In the genomic region with DNA sequence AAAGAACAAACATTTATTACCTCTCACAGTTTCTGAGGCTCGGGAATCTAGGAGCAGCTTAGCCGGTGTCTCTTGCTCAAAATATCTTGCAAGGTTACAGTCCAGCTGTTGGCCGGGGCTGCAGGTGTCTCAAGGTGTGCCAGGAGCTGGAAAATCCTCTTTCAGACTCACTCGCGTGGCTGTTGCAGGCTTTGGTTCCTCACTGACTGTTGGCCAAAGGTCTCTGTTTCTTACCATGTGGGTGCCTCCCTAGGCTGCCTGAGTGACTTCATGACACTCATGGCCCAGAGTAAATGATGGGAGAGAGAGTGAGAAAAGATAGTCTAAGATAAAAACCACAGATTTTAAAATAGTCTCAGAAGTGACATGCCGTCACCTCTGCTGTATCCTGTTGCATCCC, we compare ENCODE assay signal across 30 cellular contexts.
"Had no signal": no experiment of that assay in that cellular context is flagged by ENCODE, and none has a peak within 500 bp of the region (broad histone marks: within the 10 kb centered on the region; RNA-seq: fewer than 3 reads in every experiment).

No MANE protein-coding gene starts in this region.

- H3K27ac ChIP-seq: colonic mucosa, esophagus muscularis mucosa, foreskin keratinocyte, gastrocnemius medialis, heart left ventricle had no signal

- H3K4me3 ChIP-seq: colonic mucosa, esophagus muscularis mucosa, gastrocnemius medialis, heart left ventricle had no signal

- H3K4me1 Mint-ChIP-seq: activated CD4-positive, alpha-beta T cell treated with anti-CD3 and anti-CD28 coated beads, Interleukin-2, amount 10 ng/mL, durations not matched to agents 7 days and 5 days had no signal

- ATAC-seq: foreskin keratinocyte, gastrocnemius medialis, heart left ventricle, T-helper 17 cell had no signal

- H3K36me3 ChIP-seq: colonic mucosa, gastrocnemius medialis had no signal

- H3K27me3 ChIP-seq: colonic mucosa, esophagus muscularis mucosa, foreskin keratinocyte, gastrocnemius medialis, heart left ventricle had no signal

- DNase-seq: activated CD4-positive, alpha-beta memory T cell treated with anti-CD3 and anti-CD28 coated beads, Interleukin-2, amount 10 ng/mL, durations not matched to agents 7 days and 5 days; activated CD4-positive, alpha-beta T cell treated with anti-CD3 and anti-CD28 coated beads for 36 hours; activated CD4-positive, alpha-beta T cell treated with anti-CD3 and anti-CD28 coated beads, Interleukin-2, amount 10 ng/mL, durations not matched to agents 7 days and 5 days; activated CD4-positive, alpha-beta T cell treated with anti-CD3 and anti-CD28 coated beads, Interleukin-2, amount 50 U/mL, for 4 hours; activated CD4-positive, CD25-positive, alpha-beta regulatory T cell; activated CD4-positive, CD25-positive, alpha-beta regulatory T cell treated with anti-CD3 and anti-CD28 coated beads, Interleukin-2, amount 50 U/mL, for 72 hours; activated CD8-positive, alpha-beta memory T cell treated with anti-CD3 and anti-CD28 coated beads, Interleukin-2, amount 50 U/mL, for 48 hours; activated gamma-delta T cell; activated naive CD4-positive, alpha-beta T cell; activated naive CD4-positive, alpha-beta T cell treated with anti-CD3 and anti-CD28 coated beads, Interleukin-2, amount 50 U/mL, for 16 hours; activated T-cell treated with anti-CD3 and anti-CD28 coated beads for 4 hours; activated T-cell treated with anti-CD3 and anti-CD28 coated beads, Interleukin-2, amount 50 U/mL, for 24 hours; activated T-cell treated with anti-CD3 and anti-CD28 coated beads, Interleukin-2, amount 50 U/mL, for 72 hours; amniotic stem cell; anterior cingulate cortex; central memory CD4-positive, alpha-beta T cell; cerebellar nuclear complex; colonic mucosa; effector memory CD4-positive, alpha-beta T cell; erythroblast; foreskin keratinocyte; gastrocnemius medialis; glutamatergic neuron; heart left ventricle; T-helper 1 cell; T-helper 17 cell; T1000 had no signal

- H3K27me3 Mint-ChIP-seq: activated CD4-positive, alpha-beta memory T cell treated with anti-CD3 and anti-CD28 coated beads, Interleukin-2, amount 10 ng/mL, durations not matched to agents 7 days and 5 days; activated CD4-positive, alpha-beta T cell treated with anti-CD3 and anti-CD28 coated beads for 36 hours; activated CD4-positive, alpha-beta T cell treated with anti-CD3 and anti-CD28 coated beads, Interleukin-2, amount 10 ng/mL, durations not matched to agents 7 days and 5 days; activated naive CD8-positive, alpha-beta T cell; activated T-cell treated with anti-CD3 and anti-CD28 coated beads, Interleukin-2, amount 50 U/mL, for 24 hours; T-helper 17 cell had no signal

- H3K4me3 Mint-ChIP-seq: activated CD4-positive, alpha-beta memory T cell treated with anti-CD3 and anti-CD28 coated beads, Interleukin-2, amount 10 ng/mL, durations not matched to agents 7 days and 5 days; activated CD4-positive, alpha-beta T cell treated with anti-CD3 and anti-CD28 coated beads for 36 hours; activated CD4-positive, alpha-beta T cell treated with anti-CD3 and anti-CD28 coated beads, Interleukin-2, amount 10 ng/mL, durations not matched to agents 7 days and 5 days; activated naive CD8-positive, alpha-beta T cell; activated T-cell treated with anti-CD3 and anti-CD28 coated beads, Interleukin-2, amount 50 U/mL, for 24 hours; activated T-cell treated with anti-CD3 and anti-CD28 coated beads, Interleukin-2, amount 50 U/mL, for 72 hours; T-helper 17 cell; T-helper 2 cell treated with Interferon-gamma antibody and Interleukin-4, amounts not matched to agents 5 μg/mL and 100 μg/mL, for 36 hours had no signal

- H3K9me3 Mint-ChIP-seq: activated CD4-positive, alpha-beta memory T cell treated with anti-CD3 and anti-CD28 coated beads, Interleukin-2, amount 10 ng/mL, durations not matched to agents 7 days and 5 days; activated CD4-positive, alpha-beta T cell treated with anti-CD3 and anti-CD28 coated beads, Interleukin-2, amount 10 ng/mL, durations not matched to agents 7 days and 5 days; activated T-cell treated with anti-CD3 and anti-CD28 coated beads, Interleukin-2, amount 50 U/mL, for 24 hours; activated T-cell treated with anti-CD3 and anti-CD28 coated beads, Interleukin-2, amount 50 U/mL, for 72 hours; T-helper 2 cell treated with Interferon-gamma antibody and Interleukin-4, amounts not matched to agents 5 μg/mL and 100 μg/mL, for 36 hours had no signal

- H3K9me3 ChIP-seq: colonic mucosa, esophagus muscularis mucosa, gastrocnemius medialis, heart left ventricle had no signal

- H3K4me1 ChIP-seq: colonic mucosa, foreskin keratinocyte had no signal

- H3K27ac Mint-ChIP-seq: activated CD4-positive, alpha-beta memory T cell treated with anti-CD3 and anti-CD28 coated beads, Interleukin-2, amount 10 ng/mL, durations not matched to agents 7 days and 5 days; activated CD4-positive, alpha-beta T cell treated with anti-CD3 and anti-CD28 coated beads for 36 hours; activated CD4-positive, alpha-beta T cell treated with anti-CD3 and anti-CD28 coated beads, Interleukin-2, amount 10 ng/mL, durations not matched to agents 7 days and 5 days; activated naive CD8-positive, alpha-beta T cell; activated T-cell treated with anti-CD3 and anti-CD28 coated beads, Interleukin-2, amount 50 U/mL, for 24 hours; activated T-cell treated with anti-CD3 and anti-CD28 coated beads, Interleukin-2, amount 50 U/mL, for 72 hours; T-helper 17 cell; T-helper 2 cell treated with Interferon-gamma antibody and Interleukin-4, amounts not matched to agents 5 μg/mL and 100 μg/mL, for 36 hours had no signal
